16 cellular contexts compared by ENCODE assay signal in the genomic region with DNA sequence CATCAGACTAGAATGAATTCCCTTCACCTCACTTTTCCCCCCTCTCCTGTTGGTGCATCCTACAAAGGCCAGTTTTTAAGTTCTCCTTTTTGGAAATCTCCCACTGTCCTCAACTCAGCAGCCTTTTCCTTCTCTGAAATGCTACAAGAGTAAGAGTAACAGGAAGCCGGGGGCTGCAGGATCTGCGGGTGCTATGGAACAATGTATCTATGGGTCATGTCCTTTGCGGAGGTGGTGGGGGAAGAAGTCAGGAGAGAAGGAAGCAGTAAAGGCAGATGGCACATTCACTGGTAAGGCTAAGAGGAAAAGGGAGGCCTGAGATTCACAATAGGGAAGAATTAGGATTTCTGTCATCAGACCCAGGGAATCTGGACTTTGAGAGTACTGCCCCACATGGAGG. TPM values are rescaled to one million over a fixed set of nuclear protein-coding genes. Genes with fewer than 3 reads are reported as not detected.
DNase-seq lines count a peak whose midpoint lies in the region; TF ChIP-seq lines count a peak whose summit lies in the region.
"Had no signal": no experiment of that assay in that cellular context is flagged by ENCODE, and none has a peak within 500 bp of the region (broad histone marks: within the 10 kb centered on the region; RNA-seq: fewer than 3 reads in every experiment).

No MANE protein-coding gene starts in this region.

- no peak overlapping the region for H4K91ac ChIP-seq in neuronal stem cell (ENCODE audit: low read depth, low read length, poor library complexity)

- no peak overlapping the region for H2BK5ac ChIP-seq in neuronal stem cell (ENCODE audit: low read length)

- no peaks in the 10 kb centered on the region for H3K27me3 Mint-ChIP-seq in Caco-2 (ENCODE audit: insufficient read depth, unreplicated experiment)

- no peaks in the 10 kb centered on the region for H3K36me3 ChIP-seq in BLaER1 treated with 17β-estradiol and CSF1 and Interleukin-3, amounts not matched to agents 10 nM and 100 nM
- H3K36me3 ChIP-seq in neuronal stem cell (replicated peaks in 1 of 2; ENCODE audit: control insufficient read depth in 2 of 2, insufficient read depth in 2 of 2, low read length in 2 of 2) (no peaks in the 10 kb centered on the region), Caco-2 (ENCODE audit: control insufficient read depth, insufficient read depth, low read length) (no peaks in the 10 kb centered on the region; the same call in 1 of the 2 replicates)
- H3K36me3 ChIP-seq: SJSA1 had no signal

- H3K4me3 Mint-ChIP-seq in Caco-2 (ENCODE audit: unreplicated experiment), result no peak overlapping the region
- H3K4me3 Mint-ChIP-seq: CD8-positive, alpha-beta T cell had no signal

- H3K4ac ChIP-seq in neuronal stem cell (ENCODE audit: low read length), result no peak overlapping the region

- no peaks in the 10 kb centered on the region for H4K20me1 ChIP-seq in BLaER1 treated with 17β-estradiol and CSF1 and Interleukin-3, amounts not matched to agents 10 nM and 100 nM

- H3K4me1 ChIP-seq in BLaER1 treated with 17β-estradiol and CSF1 and Interleukin-3, amounts not matched to agents 10 nM and 100 nM, result peaks cover 36 to 62% (median 58%) of the 10 kb centered on the region in 10 experiments
- peaks cover 11 to 15% of the 10 kb centered on the region in 2 donors for H3K4me1 ChIP-seq in neuronal stem cell (ENCODE audit: control insufficient read depth in 2 of 2, insufficient read depth in 1 of 2, low read depth in 1 of 2, low read length in 2 of 2)
- H3K4me1 ChIP-seq in Caco-2, result peaks cover 27% of the 10 kb centered on the region
- H3K4me1 ChIP-seq: SJSA1 had no signal

- no peak overlapping the region for H2BK120ac ChIP-seq in neuronal stem cell (ENCODE audit: low read depth, low read length)

- H2BK12ac ChIP-seq in neuronal stem cell (ENCODE audit: low read length), result no peak overlapping the region

- TF ChIP-seq POLR2A in NB4 (IDR thresholded peaks at IDR 0.05; ENCODE audit: extremely low read depth, insufficient read length), result no peak

- no CpG with 5 or more reads among the region's 3 CpGs for WGBS in neuronal stem cell (ENCODE audit: extremely low coverage in 2 of 2, insufficient read length in 2 of 2, insufficient replicate concordance in 1 of 2), 2 donors

- peaks cover 0 to 10% (median 7%) of the 10 kb centered on the region in 11 experiments; a peak in 11 of 22 replicates for H3K9me3 ChIP-seq in BLaER1 treated with 17β-estradiol and CSF1 and Interleukin-3, amounts not matched to agents 10 nM and 100 nM (replicated peaks in 1 of 11)
- H3K9me3 ChIP-seq in neuronal stem cell (replicated peaks in 1 of 2; ENCODE audit: control insufficient read depth in 2 of 2, insufficient read depth in 1 of 2, low read depth in 1 of 2, low read length in 2 of 2) (peaks cover 0 to 5% of the 10 kb centered on the region in 2 donors), Caco-2 (no peaks in the 10 kb centered on the region)

- H3K36me3 Mint-ChIP-seq in Caco-2 (ENCODE audit: insufficient read depth, unreplicated experiment), result no peaks in the 10 kb centered on the region
- H3K36me3 Mint-ChIP-seq: CD8-positive, alpha-beta T cell had no signal

- POLR2A ChIA-PET in Caco-2 (lab: Charles Lee), result no interaction called here

- intact Hi-C loops in Caco-2 (cut with micrococcal nuclease; ENCODE audit: unreplicated experiment), result no loop called here

- no peak overlapping the region for H3K18ac ChIP-seq in neuronal stem cell (ENCODE audit: low read length)

- CTCF ChIA-PET in Caco-2 (lab: Charles Lee), result interaction anchor here (0.6 kb wide), 1 partner anchor 68 kb away, joined by 4 read pairs; no protein-coding TSS in a partner anchor

- H3K4me2 ChIP-seq in BLaER1 treated with 17β-estradiol and CSF1 and Interleukin-3, amounts not matched to agents 10 nM and 100 nM, result peak overlapping the region in 9 of 11 experiments; percentile 1 to 76 (median 20); a peak in 14 of 22 replicates
- H3K4me2 ChIP-seq in neuronal stem cell (ENCODE audit: insufficient read depth, low read length, poor library complexity, severe bottlenecking), result no peak overlapping the region

- no peak overlapping the region for H3K23ac ChIP-seq in neuronal stem cell (ENCODE audit: low read depth, low read length, poor library complexity)

- peak overlapping the region; percentile 41 for H2AFZ ChIP-seq in neuronal stem cell (ENCODE audit: low read length)

- no peak overlapping the region for H4K8ac ChIP-seq in neuronal stem cell (ENCODE audit: low read depth, low read length)

- H3K4me3 ChIP-seq in BLaER1 treated with 17β-estradiol and CSF1 and Interleukin-3, amounts not matched to agents 10 nM and 100 nM, result no peak overlapping the region
- H3K4me3 ChIP-seq in NB4 (ENCODE audit: low read depth, low read length) (no peak overlapping the region), neuronal stem cell (ENCODE audit: low read length in 2 of 2) (no peak overlapping the region), Caco-2 (ENCODE audit: low read depth, low read length) (no peak overlapping the region)
- H3K4me3 ChIP-seq: SJSA1 had no signal

- H3K4me1 Mint-ChIP-seq in Caco-2 (ENCODE audit: low read depth, unreplicated experiment), result peaks cover 10% of the 10 kb centered on the region

- H2BK15ac ChIP-seq in neuronal stem cell (ENCODE audit: low read length), result no peak overlapping the region

- no peak overlapping the region for H2AK5ac ChIP-seq in neuronal stem cell (ENCODE audit: low read depth, low read length)

- H3K27ac Mint-ChIP-seq in Caco-2 (ENCODE audit: unreplicated experiment), result no peak overlapping the region
- H3K27ac Mint-ChIP-seq: CD8-positive, alpha-beta T cell had no signal

- H3K14ac ChIP-seq in neuronal stem cell (ENCODE audit: low read length), result no peak overlapping the region

- BruUV-seq in Caco-2 (replicated peaks; lab: Mats Ljungman, UMichigan), result no TSS peak

- TF ChIP-seq CTCF in NB4 (IDR thresholded peaks at IDR 0.05; ENCODE audit: low read depth, low read length) (no peak), Caco-2 (IDR thresholded peaks at IDR 0.05; ENCODE audit: insufficient read depth in 1 of 2, low read depth in 1 of 2, low read length in 1 of 2, severe bottlenecking in 1 of 2, unreplicated experiment in 1 of 2) (no peak)

- no peak overlapping the region for H3K27ac ChIP-seq in BLaER1 treated with 17β-estradiol and CSF1 and Interleukin-3, amounts not matched to agents 10 nM and 100 nM
- no peak overlapping the region for H3K27ac ChIP-seq in neuronal stem cell (replicated peaks; ENCODE audit: low read length)
- H3K27ac ChIP-seq: SJSA1 had no signal

- no peaks in the 10 kb centered on the region for H3K9me3 Mint-ChIP-seq in Caco-2 (ENCODE audit: unreplicated experiment)
- H3K9me3 Mint-ChIP-seq: CD8-positive, alpha-beta T cell had no signal

- H3K9ac ChIP-seq in BLaER1 treated with 17β-estradiol and CSF1 and Interleukin-3, amounts not matched to agents 10 nM and 100 nM, result no peak overlapping the region; a peak in 1 of 22 replicates
- no peak overlapping the region for H3K9ac ChIP-seq in neuronal stem cell (ENCODE audit: low read depth, low read length, poor library complexity)

- H3K27me3 ChIP-seq in BLaER1 treated with 17β-estradiol and CSF1 and Interleukin-3, amounts not matched to agents 10 nM and 100 nM, result no peaks in the 10 kb centered on the region
- H3K27me3 ChIP-seq in neuronal stem cell (ENCODE audit: control insufficient read depth in 3 of 3, insufficient read depth in 3 of 3, low read depth in 1 of 3, low read length in 3 of 3) (no peaks in the 10 kb centered on the region), Caco-2 (replicated peaks; ENCODE audit: control insufficient read depth, insufficient read depth, low read length) (no peaks in the 10 kb centered on the region)
- H3K27me3 ChIP-seq: SJSA1 had no signal

- H3K79me1 ChIP-seq in neuronal stem cell (ENCODE audit: low read depth, low read length), result no peaks in the 10 kb centered on the region

- DNase-seq in NB4 (ENCODE audit: low read depth), result peak; percentile 35
- peak; percentile 68 for DNase-seq in dermis blood vessel endothelial cell
- DNase-seq in neuronal stem cell (ENCODE audit: low spot score), result no peak
- DNase-seq in activated effector memory CD4-positive, alpha-beta T cell treated with anti-CD3 and anti-CD28 coated beads, Interleukin-2, amount 50 U/mL, for 16 hours, result no peak
- no peak for DNase-seq in NCI-H526 (lab: John Stamatoyannopoulos, UW)
- no peak for DNase-seq in Caco-2
- DNase-seq: Calu3; CD8-positive, alpha-beta T cell; GDM1; KG1; NCI-H1105; NCI-H774; OCI-M1; T-helper 1 cell had no signal

RNA-seq across cellular contexts. Expression of a gene that starts 22.2 kb away (rescaled TPM):
- 1.5 and 18.4 TPM in 2 replicates for total RNA-seq in dermis blood vessel endothelial cell
- polyA plus RNA-seq in neuronal stem cell (2013, experiment 1 of 2), result 13.2 TPM
- polyA plus RNA-seq in neuronal stem cell (2013, experiment 2 of 2), result 12.4 TPM
- total RNA-seq in Caco-2 (2022), result 4.8 and 6.8 TPM in 2 replicates
- total RNA-seq: SJSA1 had no signal

Comparison
In these comparisons a context has a peak if more than half of its experiments do, and no peak if none do; other contexts are left out.
1. DNase-seq: peak in NB4 (single experiment) and dermis blood vessel endothelial cell (single experiment); none in neuronal stem cell (single experiment), activated effector memory CD4-positive, alpha-beta T cell treated with anti-CD3 and anti-CD28 coated beads, Interleukin-2, amount 50 U/mL, for 16 hours (single experiment), NCI-H526 (0 of 2) and Caco-2 (0 of 2).